11 cellular contexts compared by ENCODE assay signal in genomic region chr22:41560095-41560487, GRCh38. TPM values are rescaled to one million over a fixed set of nuclear protein-coding genes. Genes with fewer than 3 reads are reported as not detected.
DNase-seq lines count a peak whose midpoint lies in the region; ATAC-seq, FAIRE-seq and TF ChIP-seq lines count a peak whose summit lies in the region.
"Had no signal": no experiment of that assay in that cellular context is flagged by ENCODE, and none has a peak within 500 bp of the region (broad histone marks: within the 10 kb centered on the region; RNA-seq: fewer than 3 reads in every experiment).

No MANE protein-coding gene starts in this region.

- in situ Hi-C loops in HepG2 (cut with HindIII; ENCODE audit: extremely low pct_ligation_motif_present, low pct_unique_long_range_greater_than_20kb) = no loop called here

- no peak for TF ChIP-seq CTCF in HepG2 (CRISPR knock-in tag; IDR thresholded peaks at IDR 0.05)
- no peak for TF ChIP-seq CTCF in right lobe of liver (IDR thresholded peaks at IDR 0.05)
- no peak for TF ChIP-seq CTCF in gastroesophageal sphincter (IDR thresholded peaks at IDR 0.05)

- H3K27ac ChIP-seq in HepG2 (ENCODE audit: extremely low read length, insufficient read depth, low read length) = no peak overlapping the region
- no peak overlapping the region for H3K27ac ChIP-seq in right lobe of liver
- H3K27ac ChIP-seq in gastroesophageal sphincter = peak overlapping the region in 3 of 4 donors; percentile 68 to 82 (median 74)

- CTCF ChIA-PET in HepG2 (lab: Yijun Ruan, JAX; ENCODE audit: low intra/inter-chr PET ratio, low total read pairs) = no interaction called here

- H3K4me3 ChIP-seq in HepG2 (replicated peaks in 1 of 3; ENCODE audit: insufficient read depth in 1 of 3, low read depth in 2 of 3, low read length in 3 of 3) = peak overlapping the region in 2 of 3 experiments; percentile 26 to 65; a peak in 2 of 6 replicates
- H3K4me3 ChIP-seq in right lobe of liver = no peak overlapping the region
- H3K4me3 ChIP-seq in gastroesophageal sphincter = peak overlapping the region in 1 of 2 donors; percentile 46
- H3K4me3 ChIP-seq in neuron (ENCODE audit: low read length) = peak overlapping the region; percentile 44
- H3K4me3 ChIP-seq: GM12878, MG63 had no signal

- no TSS peak for BruUV-seq in HepG2 (replicated peaks; lab: Mats Ljungman, UMichigan)

- no peak for DNase-seq in HepG2 (ENCODE audit: low spot score)
- DNase-seq in right lobe of liver = no peak
- DNase-seq in activated gamma-delta T cell (lab: John Stamatoyannopoulos, UW) = no peak
- no peak for DNase-seq in stimulated activated CD4-positive, alpha-beta T cell treated with anti-CD3 and anti-CD28 coated beads, Interleukin-1b, Interleukin-23, amount 100 ng/mL, for 48 hours
- no peak for DNase-seq in MV-4-11 (lab: John Stamatoyannopoulos, UW)
- no peak for DNase-seq in COLO829 (ENCODE audit: low spot score)
- DNase-seq: activated CD4-positive, alpha-beta T cell treated with anti-CD3 and anti-CD28 coated beads, Interleukin-2, amount 10 ng/mL, durations not matched to agents 24 days and 14 days; MG63 had no signal

- H2AFZ ChIP-seq in HepG2 (ENCODE audit: low read length) = no peak overlapping the region
- peak overlapping the region; percentile 33 for H2AFZ ChIP-seq in neuron (ENCODE audit: low read depth, low read length)

- ATAC-seq in HepG2 = peak; percentile 42
- no peak for ATAC-seq in right lobe of liver
- no peak for ATAC-seq in gastroesophageal sphincter
- ATAC-seq: GM12878 had no signal

- no peaks in the 10 kb centered on the region for H3K36me3 ChIP-seq in HepG2 (replicated peaks in 1 of 2; ENCODE audit: control insufficient read depth in 1 of 2, insufficient read depth in 2 of 2, low read length in 2 of 2)
- H3K36me3 ChIP-seq in right lobe of liver = no peaks in the 10 kb centered on the region
- no peaks in the 10 kb centered on the region for H3K36me3 ChIP-seq in gastroesophageal sphincter
- no peaks in the 10 kb centered on the region for H3K36me3 ChIP-seq in neuron (ENCODE audit: insufficient read depth, low read length)
- H3K36me3 ChIP-seq: MG63 had no signal

- H4K20me1 ChIP-seq in HepG2 (ENCODE audit: insufficient read depth, low read length) = no peaks in the 10 kb centered on the region

- H3K79me2 ChIP-seq in HepG2 (ENCODE audit: insufficient read depth, low read length) = no peaks in the 10 kb centered on the region

- H3K9me3 ChIP-seq in HepG2 (ENCODE audit: low read length) (no peaks in the 10 kb centered on the region), right lobe of liver (no peaks in the 10 kb centered on the region), gastroesophageal sphincter (no peaks in the 10 kb centered on the region), neuron (ENCODE audit: low read length) (no peaks in the 10 kb centered on the region)
- H3K9me3 ChIP-seq: MG63 had no signal

- H3K9ac ChIP-seq in HepG2 (ENCODE audit: insufficient read depth, low read depth, low read length) = peak overlapping the region; percentile 34; the same call in 1 of the 2 replicates

- peaks cover 0 to 29% of the 10 kb centered on the region in 2 experiments; a peak in 4 of 5 replicates for H3K27me3 ChIP-seq in HepG2 (ENCODE audit: control insufficient read depth in 1 of 2, insufficient read depth in 2 of 2, low read length in 2 of 2)
- no peaks in the 10 kb centered on the region for H3K27me3 ChIP-seq in right lobe of liver
- H3K27me3 ChIP-seq in gastroesophageal sphincter = no peaks in the 10 kb centered on the region
- H3K27me3 ChIP-seq in neuron (ENCODE audit: insufficient read depth, low read length) = no peaks in the 10 kb centered on the region
- H3K27me3 ChIP-seq: MG63 had no signal

- POLR2A ChIA-PET in HepG2 (lab: Yijun Ruan, JAX) = interaction anchor here (1.4 to 2.3 kb wide), 5 partner anchors 8 to 30 kb away, joined by 4 to 10 read pairs (median 5); no protein-coding TSS in a partner anchor

- no peak for FAIRE-seq in HepG2 (lab: Jason Lieb, UNC)
- FAIRE-seq: GM12878 had no signal

- intact Hi-C loops in HepG2 (cut with micrococcal nuclease; ENCODE audit: unreplicated experiment) (no loop called here), right lobe of liver (cut with DNase I) (no loop called here)

- 0% methylated on average over 2 of the region's 7 CpGs for WGBS in HepG2 (ENCODE audit: low lambda C conversion rate)
- 63% methylated on average over 4 of the region's 7 CpGs for whole genome bisulfite sequencing in right lobe of liver (ENCODE audit: insufficient coverage, low coverage, low lambda C conversion rate, missing lambda C conversion rate)
- 33 to 50% methylated on average over 1 to 2 of the region's 7 CpGs for WGBS in gastroesophageal sphincter (ENCODE audit: low coverage in 1 of 2), 2 donors

- TF ChIP-seq EP300 in HepG2 (IDR thresholded peaks at IDR 0.05; ENCODE audit: low read depth in 2 of 2, low read length in 2 of 2) (no peak), HepG2 (CRISPR knock-in tag; IDR thresholded peaks at IDR 0.05; ENCODE audit: borderline replicate concordance) (no peak), gastroesophageal sphincter (IDR thresholded peaks at IDR 0.05) (no peak)

- TF ChIP-seq RAD21 in HepG2 (CRISPR knock-in tag; IDR thresholded peaks at IDR 0.05) = no peak

- no peak for TF ChIP-seq POLR2A in HepG2 (IDR thresholded peaks at IDR 0.05; ENCODE audit: insufficient read depth in 1 of 2, low read depth in 2 of 2, low read length in 2 of 2)
- no peak for TF ChIP-seq POLR2A in right lobe of liver (IDR thresholded peaks at IDR 0.05)
- TF ChIP-seq POLR2A in gastroesophageal sphincter (IDR thresholded peaks at IDR 0.05) = no peak

- H3K4me1 ChIP-seq in HepG2 (ENCODE audit: insufficient read depth, low read length) (peaks cover 91% of the 10 kb centered on the region), right lobe of liver (peaks cover 0 to 26% (median 3%) of the 10 kb centered on the region in 4 donors), gastroesophageal sphincter (peaks cover 0 to 77% (median 15%) of the 10 kb centered on the region in 3 donors), neuron (ENCODE audit: insufficient read depth, low read length) (peaks cover 56% of the 10 kb centered on the region)

- H3K4me2 ChIP-seq in HepG2 (ENCODE audit: low read depth, low read length) = peak overlapping the region; percentile 91

RNA-seq across cellular contexts. Expression of gene CSDC2, which starts 0.7 kb away (rescaled TPM):
- total RNA-seq in HepG2 (2016; rRNA removed; fragmentation: Illumina TruSeq; extraction: Trizol) (0.11 and 0.17 TPM in 2 replicates), right lobe of liver (1 to 10 TPM in 1 of 6 experiments, under 1 TPM in 4, not detected in 1; 0.31 to 3.8 (median 0.37) TPM), gastroesophageal sphincter (10 to 100 TPM in 1 of 4 donors, 1 to 10 TPM in 3; 3.0 to 22.2 (median 5.8) TPM)
- total RNA-seq in HepG2 (2016; cell fraction: cytosol; rRNA removed; fragmentation: Illumina TruSeq; extraction: Trizol; ENCODE audit: low read depth) = 0.18 TPM in 1 of 2 replicates, not detected in the other
- 0.12 and 0.28 TPM in 2 replicates for total RNA-seq in HepG2 (2016; cell fraction: insoluble cytoplasmic fraction; rRNA removed; fragmentation: Illumina TruSeq; extraction: Trizol)
- 0.07 and 0.09 TPM in 2 replicates for total RNA-seq in HepG2 (2016; cell fraction: membrane; rRNA removed; fragmentation: Illumina TruSeq; extraction: Trizol)
- not detected in 2 replicates for total RNA-seq in HepG2 (2016; cell fraction: nucleus; rRNA removed; fragmentation: Illumina TruSeq; extraction: Trizol)
- polyA plus RNA-seq in HepG2 (2011; rRNA removed) = 0.26 and 0.47 TPM in 2 replicates
- 0.24 and 0.38 TPM in 2 replicates for polyA plus RNA-seq in HepG2 (2011; cell fraction: cytosol; rRNA removed)
- polyA plus RNA-seq in HepG2 (2011; cell fraction: nucleus; rRNA removed) = 0.96 and 1.1 TPM in 2 replicates
- 0.16 and 0.33 TPM in 2 replicates for polyA plus RNA-seq in HepG2 (2012)
- polyA plus RNA-seq in HepG2 (2016; cell fraction: cytosol; fragmentation: Illumina TruSeq; extraction: Trizol; ENCODE audit: low read depth) = 0.03 and 0.05 TPM in 2 replicates
- polyA plus RNA-seq in HepG2 (2016; cell fraction: insoluble cytoplasmic fraction; fragmentation: Illumina TruSeq; extraction: Trizol; ENCODE audit: low read depth) = 0.41 TPM in 1 of 2 replicates, not detected in the other
- 0.08 and 0.15 TPM in 2 replicates for polyA plus RNA-seq in HepG2 (2016; cell fraction: membrane; fragmentation: Illumina TruSeq; extraction: Trizol; ENCODE audit: low read depth)
- 0.22 and 0.27 TPM in 2 replicates for polyA plus RNA-seq in HepG2 (2016; cell fraction: nucleus; fragmentation: Illumina TruSeq; extraction: Trizol; ENCODE audit: insufficient read depth, low read depth)
- polyA minus RNA-seq in HepG2 (2011; rRNA and poly(A)+ RNA removed; ENCODE audit: low replicate concordance) = 0.40 and 0.82 TPM in 2 replicates
- polyA minus RNA-seq in HepG2 (2011; cell fraction: cytosol; rRNA and poly(A)+ RNA removed) = 0.26 and 0.40 TPM in 2 replicates
- polyA minus RNA-seq in HepG2 (2011; cell fraction: nucleus; rRNA and poly(A)+ RNA removed) = 0.12 and 0.13 TPM in 2 replicates
- total RNA-seq: activated CD4-positive, alpha-beta T cell treated with anti-CD3 and anti-CD28 coated beads, Interleukin-2, amount 10 ng/mL, durations not matched to agents 24 days and 14 days had no signal
- polyA plus RNA-seq: GM12878 had no signal

RNA-seq across cellular contexts. Expression of gene POLR3H, which starts 15.8 kb away (rescaled TPM):
- total RNA-seq in HepG2 (2016; rRNA removed; fragmentation: Illumina TruSeq; extraction: Trizol) (28.6 and 30.3 TPM in 2 replicates), right lobe of liver (10 to 100 TPM in 5 of 6 experiments, 1 to 10 TPM in 1; 9.5 to 23.0 (median 18.0) TPM), gastroesophageal sphincter (10 to 100 TPM; 17.7 to 27.0 (median 23.4) TPM)
- 13.1 and 13.9 TPM in 2 replicates for total RNA-seq in HepG2 (2016; cell fraction: cytosol; rRNA removed; fragmentation: Illumina TruSeq; extraction: Trizol; ENCODE audit: low read depth)
- 27.8 and 29.2 TPM in 2 replicates for total RNA-seq in HepG2 (2016; cell fraction: insoluble cytoplasmic fraction; rRNA removed; fragmentation: Illumina TruSeq; extraction: Trizol)
- total RNA-seq in HepG2 (2016; cell fraction: membrane; rRNA removed; fragmentation: Illumina TruSeq; extraction: Trizol) = 33.4 and 34.4 TPM in 2 replicates
- total RNA-seq in HepG2 (2016; cell fraction: nucleus; rRNA removed; fragmentation: Illumina TruSeq; extraction: Trizol) = 20.8 and 24.8 TPM in 2 replicates
- 10.3 and 11.2 TPM in 2 replicates for polyA plus RNA-seq in HepG2 (2011; rRNA removed)
- 8.4 and 9.9 TPM in 2 replicates for polyA plus RNA-seq in HepG2 (2011; cell fraction: cytosol; rRNA removed)
- 10.0 and 10.5 TPM in 2 replicates for polyA plus RNA-seq in HepG2 (2011; cell fraction: nucleus; rRNA removed)
- polyA plus RNA-seq in HepG2 (2012) = 8.6 and 11.1 TPM in 2 replicates
- 40.9 and 52.2 TPM in 2 replicates for polyA plus RNA-seq in HepG2 (2016; cell fraction: cytosol; fragmentation: Illumina TruSeq; extraction: Trizol; ENCODE audit: low read depth)
- polyA plus RNA-seq in HepG2 (2016; cell fraction: insoluble cytoplasmic fraction; fragmentation: Illumina TruSeq; extraction: Trizol; ENCODE audit: low read depth) = 37.9 and 45.4 TPM in 2 replicates
- polyA plus RNA-seq in HepG2 (2016; cell fraction: membrane; fragmentation: Illumina TruSeq; extraction: Trizol; ENCODE audit: low read depth) = 50.3 and 61.8 TPM in 2 replicates
- polyA plus RNA-seq in HepG2 (2016; cell fraction: nucleus; fragmentation: Illumina TruSeq; extraction: Trizol; ENCODE audit: insufficient read depth, low read depth) = 38.0 and 40.7 TPM in 2 replicates
- polyA minus RNA-seq in HepG2 (2011; rRNA and poly(A)+ RNA removed; ENCODE audit: low replicate concordance) = 18.2 and 44.3 TPM in 2 replicates
- 3.3 and 3.9 TPM in 2 replicates for polyA minus RNA-seq in HepG2 (2011; cell fraction: cytosol; rRNA and poly(A)+ RNA removed)
- 16.3 and 17.3 TPM in 2 replicates for polyA minus RNA-seq in HepG2 (2011; cell fraction: nucleus; rRNA and poly(A)+ RNA removed)

RNA-seq across cellular contexts. Expression of gene PMM1, which starts 29.5 kb away (rescaled TPM):
- 17.8 and 23.0 TPM in 2 replicates for total RNA-seq in HepG2 (2016; rRNA removed; fragmentation: Illumina TruSeq; extraction: Trizol)
- total RNA-seq in HepG2 (2016; cell fraction: cytosol; rRNA removed; fragmentation: Illumina TruSeq; extraction: Trizol; ENCODE audit: low read depth) = 9.2 and 11.2 TPM in 2 replicates
- 18.6 and 19.0 TPM in 2 replicates for total RNA-seq in HepG2 (2016; cell fraction: insoluble cytoplasmic fraction; rRNA removed; fragmentation: Illumina TruSeq; extraction: Trizol)
- total RNA-seq in HepG2 (2016; cell fraction: membrane; rRNA removed; fragmentation: Illumina TruSeq; extraction: Trizol) = 17.5 and 18.7 TPM in 2 replicates
- total RNA-seq in HepG2 (2016; cell fraction: nucleus; rRNA removed; fragmentation: Illumina TruSeq; extraction: Trizol) = 16.8 and 18.6 TPM in 2 replicates
- 95.6 and 100 TPM in 2 replicates for polyA plus RNA-seq in HepG2 (2011; rRNA removed)
- polyA plus RNA-seq in HepG2 (2011; cell fraction: cytosol; rRNA removed) = 119 and 132 TPM in 2 replicates
- polyA plus RNA-seq in HepG2 (2011; cell fraction: nucleus; rRNA removed) = 140 and 147 TPM in 2 replicates
- polyA plus RNA-seq in HepG2 (2012) = 63.2 and 90.3 TPM in 2 replicates
- polyA plus RNA-seq in HepG2 (2016; cell fraction: cytosol; fragmentation: Illumina TruSeq; extraction: Trizol; ENCODE audit: low read depth) = 21.5 and 21.9 TPM in 2 replicates
- 35.6 and 42.4 TPM in 2 replicates for polyA plus RNA-seq in HepG2 (2016; cell fraction: insoluble cytoplasmic fraction; fragmentation: Illumina TruSeq; extraction: Trizol; ENCODE audit: low read depth)
- polyA plus RNA-seq in HepG2 (2016; cell fraction: membrane; fragmentation: Illumina TruSeq; extraction: Trizol; ENCODE audit: low read depth) = 24.2 and 24.7 TPM in 2 replicates
- polyA plus RNA-seq in HepG2 (2016; cell fraction: nucleus; fragmentation: Illumina TruSeq; extraction: Trizol; ENCODE audit: insufficient read depth, low read depth) = 46.6 and 53.0 TPM in 2 replicates
- polyA minus RNA-seq in HepG2 (2011; rRNA and poly(A)+ RNA removed; ENCODE audit: low replicate concordance) = 13.2 and 78.6 TPM in 2 replicates
- polyA minus RNA-seq in HepG2 (2011; cell fraction: cytosol; rRNA and poly(A)+ RNA removed) = 35.6 and 37.7 TPM in 2 replicates
- 26.9 and 27.8 TPM in 2 replicates for polyA minus RNA-seq in HepG2 (2011; cell fraction: nucleus; rRNA and poly(A)+ RNA removed)
- 10 to 100 TPM; 21.6 to 45.1 (median 36.2) TPM for total RNA-seq in right lobe of liver
- total RNA-seq in gastroesophageal sphincter = 10 to 100 TPM; 32.7 to 42.5 (median 37.1) TPM

Comparison
In these comparisons a context has a peak if more than half of its experiments do, and no peak if none do; other contexts are left out.
1. H3K4me3 ChIP-seq: peak in HepG2 (2 of 3) and neuron (single experiment); none in right lobe of liver (0 of 3).
2. H3K27ac ChIP-seq: peak in gastroesophageal sphincter (3 of 4); none in HepG2 (single experiment) and right lobe of liver (0 of 3).